In genomic region chr1:61318319-61319125, GRCh38 we compare ENCODE assay signal across 1 cellular context.
TF ChIP-seq lines count a peak whose summit lies in the region.

No MANE protein-coding gene starts in this region.

TF ChIP-seq in GM12878, 131 proteins besides CTCF, POLR2A, EP300 and RAD21 (continued from another document):
- no peak for TF ChIP-seq CHD1 (IDR thresholded peaks at IDR 0.05; ENCODE audit: low read depth, low read length)
- no peak for TF ChIP-seq RBBP5 (conservative IDR thresholded peaks at IDR 0.05)
- TF ChIP-seq MTA3 (IDR thresholded peaks at IDR 0.05; ENCODE audit: borderline replicate concordance, low read length), result peak; percentile 98
- TF ChIP-seq HSF1 (IDR thresholded peaks at IDR 0.05; ENCODE audit: low read depth, low read length), result no peak
- peak; percentile 49 for TF ChIP-seq SKIL (IDR thresholded peaks at IDR 0.05; ENCODE audit: low read depth, poor library complexity, severe bottlenecking)
- TF ChIP-seq SUZ12 (IDR thresholded peaks at IDR 0.05; ENCODE audit: unreplicated experiment), result no peak
- TF ChIP-seq SIN3A (IDR thresholded peaks at IDR 0.05; ENCODE audit: low read depth, low read length), result no peak
- TF ChIP-seq MLLT1 (IDR thresholded peaks at IDR 0.05), result no peak
- peak in 1 of 2 experiments; percentile 14; a peak in 1 of 4 replicates for TF ChIP-seq BHLHE40 (IDR thresholded peaks at IDR 0.05; ENCODE audit: borderline replicate concordance in 1 of 2, low read depth in 2 of 2, low read length in 1 of 2)
- no peak for TF ChIP-seq ZBTB4 (CRISPR knock-in tag; IDR thresholded peaks at IDR 0.05)
- no peak for TF ChIP-seq CHD2 (IDR thresholded peaks at IDR 0.05; ENCODE audit: borderline replicate concordance, low read depth, low read length)
- TF ChIP-seq CREB1 (IDR thresholded peaks at IDR 0.05; ENCODE audit: low read depth), result peak; percentile 39; the same call in 1 of the 2 replicates
- TF ChIP-seq IRF4 (IDR thresholded peaks at IDR 0.05; ENCODE audit: low read depth, low read length), result peak; percentile 97
- TF ChIP-seq GATAD2B (conservative IDR thresholded peaks at IDR 0.05; ENCODE audit: low read depth), result no peak
- no peak for TF ChIP-seq IRF5 (IDR thresholded peaks at IDR 0.05; ENCODE audit: borderline replicate concordance)
- TF ChIP-seq MEF2B (IDR thresholded peaks at IDR 0.05; ENCODE audit: partially characterized antibody, poor library complexity, severe bottlenecking), result peak; percentile 64
- no peak for TF ChIP-seq USF2 (IDR thresholded peaks at IDR 0.05; ENCODE audit: borderline replicate concordance, low read depth, low read length)
- no peak for TF ChIP-seq REST (IDR thresholded peaks at IDR 0.05; ENCODE audit: low read depth, low read length)
- TF ChIP-seq CBFB (IDR thresholded peaks at IDR 0.05; ENCODE audit: low read depth), result peak; percentile 81
- no peak for TF ChIP-seq MAX (IDR thresholded peaks at IDR 0.05; ENCODE audit: low read depth, low read length)
- TF ChIP-seq ATF2 (IDR thresholded peaks at IDR 0.05; ENCODE audit: low read length), result peak; percentile 97
- TF ChIP-seq FOXK2 (IDR thresholded peaks at IDR 0.05), result no peak
- 0 out of 2 replicates have a peak, but pooled peaks have one; percentile 23 for TF ChIP-seq DPF2 (IDR thresholded peaks at IDR 0.05)
- TF ChIP-seq STAT3 (IDR thresholded peaks at IDR 0.05; ENCODE audit: low read depth, low read length), result no peak
